9 cellular contexts compared by ENCODE assay signal in the genomic region with DNA sequence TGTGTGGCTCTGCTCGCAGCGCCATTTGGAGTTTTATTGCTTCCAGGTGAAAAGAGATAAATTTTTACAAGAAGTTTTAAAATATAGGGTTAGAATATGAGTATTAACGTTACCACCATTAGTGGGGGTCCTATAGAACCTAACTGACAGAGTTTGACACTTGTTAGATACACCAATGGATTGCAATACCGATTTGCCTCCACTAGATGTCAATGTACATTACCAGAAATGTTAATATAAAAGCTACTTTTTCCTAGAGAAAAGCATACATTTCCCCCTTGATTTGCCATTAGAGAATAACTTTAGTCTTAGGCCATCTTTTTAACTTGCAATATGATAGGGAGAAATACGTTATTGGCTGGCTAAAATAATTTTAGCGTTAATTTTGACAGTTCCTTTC.
DNase-seq lines count a peak whose midpoint lies in the region; ATAC-seq, FAIRE-seq and TF ChIP-seq lines count a peak whose summit lies in the region.
"Had no signal": no experiment of that assay in that cellular context is flagged by ENCODE, and none has a peak within 500 bp of the region (broad histone marks: within the 10 kb centered on the region; RNA-seq: fewer than 3 reads in every experiment).

No MANE protein-coding gene starts in this region.

- no peaks in the 10 kb centered on the region; the same call in 1 of the 2 replicates for H3K27me3 Mint-ChIP-seq in WTC11 (ENCODE audit: low read depth)
- H3K27me3 Mint-ChIP-seq in activated CD4-positive, alpha-beta memory T cell treated with anti-CD3 and anti-CD28 coated beads for 36 hours, result no peaks in the 10 kb centered on the region
- H3K27me3 Mint-ChIP-seq: activated naive CD8-positive, alpha-beta T cell treated with anti-CD3 and anti-CD28 coated beads, Interleukin-2, amount 10 ng/mL, durations not matched to agents 7 days and 5 days had no signal

- no peaks in the 10 kb centered on the region for H3K4me1 ChIP-seq in liver (ENCODE audit: control insufficient read depth in 4 of 4, insufficient read depth in 4 of 4, low read length in 3 of 4)
- H3K4me1 ChIP-seq in upper lobe of left lung, result no peaks in the 10 kb centered on the region

- H3K36me3 Mint-ChIP-seq in WTC11, result peaks cover 19% of the 10 kb centered on the region
- no peaks in the 10 kb centered on the region for H3K36me3 Mint-ChIP-seq in activated CD4-positive, alpha-beta memory T cell treated with anti-CD3 and anti-CD28 coated beads for 36 hours
- H3K36me3 Mint-ChIP-seq: activated naive CD8-positive, alpha-beta T cell treated with anti-CD3 and anti-CD28 coated beads, Interleukin-2, amount 10 ng/mL, durations not matched to agents 7 days and 5 days had no signal

- 36% methylated on average over 6 of the region's 6 CpGs for WGBS in liver
- 28 to 39% methylated on average over 6 of the region's 6 CpGs for WGBS in upper lobe of left lung, 2 donors

- peaks cover 0 to 5% (median 0%) of the 10 kb centered on the region in 4 donors for H3K27me3 ChIP-seq in liver (ENCODE audit: control insufficient read depth in 4 of 4, insufficient read depth in 4 of 4, low read length in 3 of 4)
- no peaks in the 10 kb centered on the region for H3K27me3 ChIP-seq in upper lobe of left lung

- ATAC-seq in HG03378 (IDR thresholded peaks at IDR 0.05; ENCODE audit: unreplicated experiment) (peak; percentile 47), WTC11 (no peak), HG02970 (IDR thresholded peaks at IDR 0.05; ENCODE audit: low FRiP score, unreplicated experiment) (no peak), upper lobe of left lung (ENCODE audit: low FRiP score in 2 of 2) (no peak)

- CTCF ChIA-PET in WTC11 (lab: Charles Lee), result interaction anchor here (0.6 to 1.0 kb wide), 3 partner anchors 23 to 100 kb away, joined by 3 to 6 read pairs (median 4); no protein-coding TSS in a partner anchor
- CTCF ChIA-PET in activated CD4-positive, alpha-beta memory T cell treated with anti-CD3 and anti-CD28 coated beads for 36 hours (lab: Charles Lee), result interaction anchor here (1.8 kb wide), 1 partner anchor 460 kb away, joined by 14 read pairs; no protein-coding TSS in a partner anchor

- H3K27ac ChIP-seq in liver (ENCODE audit: low read depth in 1 of 2, low read length in 2 of 2) (no peak overlapping the region), upper lobe of left lung (no peak overlapping the region)

- DNase-seq in D721Med (ENCODE audit: insufficient read length, low spot score), result no peak
- DNase-seq in WTC11 (ENCODE audit: low spot score), result no peak
- no peak for DNase-seq in mesenteric fat pad (ENCODE audit: low spot score)
- no peak for DNase-seq in activated CD4-positive, alpha-beta memory T cell treated with anti-CD3 and anti-CD28 coated beads for 36 hours
- no peak for DNase-seq in upper lobe of left lung
- DNase-seq: activated naive CD8-positive, alpha-beta T cell treated with anti-CD3 and anti-CD28 coated beads, Interleukin-2, amount 10 ng/mL, durations not matched to agents 7 days and 5 days had no signal

- POLR2A ChIA-PET in WTC11 (lab: Charles Lee), result no interaction called here
- POLR2A ChIA-PET in activated CD4-positive, alpha-beta memory T cell treated with anti-CD3 and anti-CD28 coated beads for 36 hours (lab: Charles Lee), result no interaction called here

- H3K9ac ChIP-seq in liver (ENCODE audit: low read depth in 1 of 2, low read length in 2 of 2), result no peak overlapping the region

- peaks cover 37% of the 10 kb centered on the region for H3K4me1 Mint-ChIP-seq in WTC11
- H3K4me1 Mint-ChIP-seq in activated CD4-positive, alpha-beta memory T cell treated with anti-CD3 and anti-CD28 coated beads for 36 hours (ENCODE audit: low read depth), result peaks cover 9% of the 10 kb centered on the region
- H3K4me1 Mint-ChIP-seq: activated naive CD8-positive, alpha-beta T cell treated with anti-CD3 and anti-CD28 coated beads, Interleukin-2, amount 10 ng/mL, durations not matched to agents 7 days and 5 days had no signal

- H3K4me3 Mint-ChIP-seq in WTC11, result peak overlapping the region; percentile 22; the same call in 1 of the 2 replicates
- H3K4me3 Mint-ChIP-seq in activated CD4-positive, alpha-beta memory T cell treated with anti-CD3 and anti-CD28 coated beads for 36 hours, result no peak overlapping the region
- H3K4me3 Mint-ChIP-seq: activated naive CD8-positive, alpha-beta T cell treated with anti-CD3 and anti-CD28 coated beads, Interleukin-2, amount 10 ng/mL, durations not matched to agents 7 days and 5 days had no signal

- H3K4me3 ChIP-seq in liver (ENCODE audit: low read depth in 1 of 3, low read length in 3 of 3) (no peak overlapping the region), upper lobe of left lung (no peak overlapping the region)

- TF ChIP-seq POLR2A in upper lobe of left lung (IDR thresholded peaks at IDR 0.05), result no peak

- TF ChIP-seq RAD21 in liver (IDR thresholded peaks at IDR 0.05), result peak; percentile 71 to 80

- H3K27ac Mint-ChIP-seq in WTC11, result no peak overlapping the region
- no peak overlapping the region for H3K27ac Mint-ChIP-seq in activated CD4-positive, alpha-beta memory T cell treated with anti-CD3 and anti-CD28 coated beads for 36 hours
- H3K27ac Mint-ChIP-seq: activated naive CD8-positive, alpha-beta T cell treated with anti-CD3 and anti-CD28 coated beads, Interleukin-2, amount 10 ng/mL, durations not matched to agents 7 days and 5 days had no signal

- H3K9me3 Mint-ChIP-seq in WTC11, result peaks cover 19% of the 10 kb centered on the region
- peaks cover 4% of the 10 kb centered on the region for H3K9me3 Mint-ChIP-seq in activated CD4-positive, alpha-beta memory T cell treated with anti-CD3 and anti-CD28 coated beads for 36 hours
- H3K9me3 Mint-ChIP-seq: activated naive CD8-positive, alpha-beta T cell treated with anti-CD3 and anti-CD28 coated beads, Interleukin-2, amount 10 ng/mL, durations not matched to agents 7 days and 5 days had no signal

- no peak for FAIRE-seq in D721Med (lab: Jason Lieb, UNC)

- intact Hi-C loops in activated CD4-positive, alpha-beta memory T cell treated with anti-CD3 and anti-CD28 coated beads for 36 hours (cut with micrococcal nuclease), result loop anchor here (2.0 kb wide), 1 partner anchor 461 kb away; no protein-coding TSS in a partner anchor

- H3K9me3 ChIP-seq in liver (ENCODE audit: control insufficient read depth in 4 of 4, low read length in 3 of 4) (no peaks in the 10 kb centered on the region), upper lobe of left lung (no peaks in the 10 kb centered on the region)

- H3K36me3 ChIP-seq in liver (ENCODE audit: control insufficient read depth in 4 of 4, insufficient read depth in 3 of 4, low read depth in 1 of 4, low read length in 3 of 4), result no peaks in the 10 kb centered on the region
- H3K36me3 ChIP-seq in upper lobe of left lung, result no peaks in the 10 kb centered on the region

- TF ChIP-seq EP300 in upper lobe of left lung (IDR thresholded peaks at IDR 0.05), result no peak

- TF ChIP-seq CTCF in D721Med (IDR thresholded peaks at IDR 0.05; ENCODE audit: insufficient read depth, missing control alignments) (peak; percentile 31), WTC11 (IDR thresholded peaks at IDR 0.05) (peak; percentile 33; the same call in 1 of the 2 replicates), liver (IDR thresholded peaks at IDR 0.05; ENCODE audit: low read depth, low read length, missing input control) (peak; percentile 59), upper lobe of left lung (IDR thresholded peaks at IDR 0.05) (peak in 2 of 6 experiments; percentile 23 to 27)

TF ChIP-seq in WTC11, 78 proteins besides CTCF, POLR2A, EP300 and RAD21 (continues in another document):
- TF ChIP-seq FOXP1 (CRISPR knock-in tag; IDR thresholded peaks at IDR 0.05; ENCODE audit: borderline replicate concordance) (no peak), ETV6 (CRISPR knock-in tag; IDR thresholded peaks at IDR 0.05) (no peak), SMAD3 (CRISPR knock-in tag; IDR thresholded peaks at IDR 0.05; ENCODE audit: borderline replicate concordance) (no peak), SOX15 (CRISPR knock-in tag; IDR thresholded peaks at IDR 0.05) (no peak), FOXJ3 (CRISPR knock-in tag; IDR thresholded peaks at IDR 0.05; ENCODE audit: borderline replicate concordance) (no peak)
- TF ChIP-seq, protein P1, sequence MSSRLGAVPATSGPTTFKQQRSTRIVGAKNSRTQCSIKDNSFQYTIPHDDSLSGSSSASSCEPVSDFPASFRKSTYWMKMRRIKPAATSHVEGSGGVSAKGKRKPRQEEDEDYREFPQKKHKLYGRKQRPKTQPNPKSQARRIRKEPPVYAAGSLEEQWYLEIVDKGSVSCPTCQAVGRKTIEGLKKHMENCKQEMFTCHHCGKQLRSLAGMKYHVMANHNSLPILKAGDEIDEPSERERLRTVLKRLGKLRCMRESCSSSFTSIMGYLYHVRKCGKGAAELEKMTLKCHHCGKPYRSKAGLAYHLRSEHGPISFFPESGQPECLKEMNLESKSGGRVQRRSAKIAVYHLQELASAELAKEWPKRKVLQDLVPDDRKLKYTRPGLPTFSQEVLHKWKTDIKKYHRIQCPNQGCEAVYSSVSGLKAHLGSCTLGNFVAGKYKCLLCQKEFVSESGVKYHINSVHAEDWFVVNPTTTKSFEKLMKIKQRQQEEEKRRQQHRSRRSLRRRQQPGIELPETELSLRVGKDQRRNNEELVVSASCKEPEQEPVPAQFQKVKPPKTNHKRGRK (CRISPR knock-in tag; IDR thresholded peaks at IDR 0.05; ENCODE audit: borderline replicate concordance), result no peak

TF ChIP-seq in liver, 16 proteins besides CTCF, POLR2A, EP300 and RAD21 (continues in another document):
- TF ChIP-seq ZBTB33 (IDR thresholded peaks at IDR 0.05), result no peak
- no peak for TF ChIP-seq FOXA2 (IDR thresholded peaks at IDR 0.05)
- no peak for TF ChIP-seq HNF4G (IDR thresholded peaks at IDR 0.05)
- no peak for TF ChIP-seq HNF4A (conservative IDR thresholded peaks at IDR 0.05)
- TF ChIP-seq ATF3 (IDR thresholded peaks at IDR 0.05), result no peak
- TF ChIP-seq YY1 (IDR thresholded peaks at IDR 0.05), result no peak
